ENCODE assay signal across 1 cellular context in genomic region chr12:93214523-93215289, GRCh38.
TF ChIP-seq lines count a peak whose summit lies in the region.

No MANE protein-coding gene starts in this region.

TF ChIP-seq in WTC11, 78 proteins besides CTCF, POLR2A, EP300 and RAD21 (continued from another document):
- TF ChIP-seq ZSCAN18 (CRISPR knock-in tag; IDR thresholded peaks at IDR 0.05), result no peak
- TF ChIP-seq FOXP1 (CRISPR knock-in tag; IDR thresholded peaks at IDR 0.05; ENCODE audit: borderline replicate concordance), result no peak
- no peak for TF ChIP-seq SMAD3 (CRISPR knock-in tag; IDR thresholded peaks at IDR 0.05; ENCODE audit: borderline replicate concordance)
- TF ChIP-seq USF1 (CRISPR knock-in tag; IDR thresholded peaks at IDR 0.05), result no peak
- TF ChIP-seq EMX1 (CRISPR knock-in tag; IDR thresholded peaks at IDR 0.05), result no peak
